In genomic region chr3:98542623-98543022, GRCh38 we compare ENCODE assay signal across 24 cellular contexts. TPM values are rescaled to one million over a fixed set of nuclear protein-coding genes. Genes with fewer than 3 reads are reported as not detected.
"Had no signal": no experiment of that assay in that cellular context is flagged by ENCODE, and none has a peak within 500 bp of the region (broad histone marks: within the 10 kb centered on the region; RNA-seq: fewer than 3 reads in every experiment).

No MANE protein-coding gene starts in this region.

- DNase-seq: activated B cell treated with CpG ODN at 0.5 μM for 24 hours; activated CD4-positive, alpha-beta T cell treated with anti-CD3 and anti-CD28 coated beads for 48 hours; activated effector memory CD4-positive, alpha-beta T cell treated with Interleukin-2 at 50 U/mL for 16 hours; activated T-cell treated with anti-CD3 and anti-CD28 coated beads for 4 hours; aorta; brain microvascular endothelial cell; central memory CD4-positive, alpha-beta T cell; colonic mucosa; endodermal cell; foreskin keratinocyte; glutamatergic neuron; hippocampal formation; left colon; lower lobe of right lung; right lobe of liver; stimulated activated CD4-positive, alpha-beta T cell treated with anti-CD3 and anti-CD28 coated beads, Interleukin-4, amount 100 ng/mL, for 1 hour; SW 1271; T-helper 9 cell; upper lobe of left lung had no signal

- H3K27ac Mint-ChIP-seq: activated B cell treated with CpG ODN at 0.5 μM for 24 hours had no signal

- H3K9me3 Mint-ChIP-seq: activated B cell treated with CpG ODN at 0.5 μM for 24 hours, endodermal cell, nephron had no signal

- H3K27me3 ChIP-seq: brain microvascular endothelial cell, colonic mucosa, foreskin keratinocyte, right lobe of liver, upper lobe of left lung had no signal

- H3K27ac ChIP-seq: brain microvascular endothelial cell, colonic mucosa, epithelial cell of prostate, foreskin keratinocyte, lower lobe of right lung, parathyroid adenoma, right lobe of liver, thoracic aorta, upper lobe of left lung had no signal

- H3K4me1 Mint-ChIP-seq: nephron had no signal

- H3K9me3 ChIP-seq: colonic mucosa, lower lobe of right lung, right lobe of liver, thoracic aorta, upper lobe of left lung had no signal

- H3K4me3 ChIP-seq: colonic mucosa, lower lobe of right lung, right lobe of liver, smooth muscle cell, thoracic aorta, upper lobe of left lung had no signal

- H3K4me3 Mint-ChIP-seq: activated B cell treated with CpG ODN at 0.5 μM for 24 hours, endodermal cell had no signal

- H3K4me1 ChIP-seq: colonic mucosa, foreskin keratinocyte, lower lobe of right lung, parathyroid adenoma, right lobe of liver, upper lobe of left lung had no signal

- H3K36me3 ChIP-seq: brain microvascular endothelial cell, colonic mucosa, lower lobe of right lung, right lobe of liver, thoracic aorta, upper lobe of left lung had no signal

- ATAC-seq: foreskin keratinocyte, left colon, lower lobe of right lung, right lobe of liver had no signal

RNA-seq across cellular contexts. Expression of gene GPR15, which starts 10.8 kb away (rescaled TPM):
- total RNA-seq: aorta, endodermal cell, foreskin keratinocyte, right lobe of liver, smooth muscle cell, thoracic aorta had no signal

RNA-seq across cellular contexts. Expression of gene OR5K2, which starts 45.1 kb away (rescaled TPM):
- total RNA-seq: activated B cell treated with CpG ODN at 0.5 μM for 24 hours, aorta, colonic mucosa, endodermal cell, foreskin keratinocyte, left colon, lower lobe of right lung, right lobe of liver, smooth muscle cell, thoracic aorta, upper lobe of left lung had no signal
